ENCODE assay signal across 21 cellular contexts in the genomic region with DNA sequence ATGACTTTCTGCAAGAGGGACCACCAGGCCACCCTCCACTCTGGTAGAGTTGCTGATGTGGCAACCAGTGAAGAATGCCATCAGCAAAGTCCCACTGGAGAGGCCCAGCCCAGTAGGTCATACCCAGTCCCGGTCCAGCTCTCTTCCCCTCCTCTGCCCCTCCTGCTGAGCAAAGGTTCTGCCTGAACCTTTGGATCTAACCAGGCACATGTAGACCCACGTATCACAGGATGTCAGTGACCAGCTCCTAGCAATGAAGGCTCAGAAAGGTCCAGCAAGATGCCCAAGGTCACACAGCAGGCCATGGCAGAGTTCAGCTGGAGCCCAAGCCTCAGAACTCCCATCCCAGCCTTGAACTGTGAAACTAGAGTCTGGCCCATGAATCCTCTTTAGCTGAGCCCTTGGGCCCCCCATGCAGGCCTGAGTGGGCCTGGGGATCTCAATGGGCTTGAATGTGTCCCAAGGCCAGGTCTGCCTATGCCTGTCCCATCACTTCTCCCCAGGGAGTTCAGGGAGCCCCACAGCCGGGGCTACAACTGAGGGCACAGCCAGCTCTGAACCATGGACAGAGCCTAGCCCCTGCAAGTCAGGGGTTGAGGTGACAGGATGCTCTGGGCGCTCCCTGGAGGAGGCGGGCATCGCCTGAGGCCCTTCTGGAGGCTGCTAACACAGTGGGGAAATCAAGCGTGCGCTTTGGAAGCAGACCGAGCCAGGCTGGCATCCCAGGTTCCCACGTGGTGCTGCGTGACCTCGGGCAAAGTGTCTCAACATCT. TPM values are rescaled to one million over a fixed set of nuclear protein-coding genes. Genes with fewer than 3 reads are reported as not detected.
DNase-seq lines count a peak whose midpoint lies in the region; ATAC-seq and TF ChIP-seq lines count a peak whose summit lies in the region.
"Had no signal": no experiment of that assay in that cellular context is flagged by ENCODE, and none has a peak within 500 bp of the region (broad histone marks: within the 10 kb centered on the region; RNA-seq: fewer than 3 reads in every experiment).

No MANE protein-coding gene starts in this region.

- peaks cover 3% of the 10 kb centered on the region for H3K27me3 Mint-ChIP-seq in GM23338 (ENCODE audit: insufficient read depth, low read depth, poor library complexity)

- no peak for TF ChIP-seq CTCF in GM23338 (conservative IDR thresholded peaks at IDR 0.05; ENCODE audit: low read depth in 2 of 2)
- no peak for TF ChIP-seq CTCF in Panc1 (IDR thresholded peaks at IDR 0.05)

- POLR2A ChIA-PET in Panc1 (lab: Charles Lee): interaction anchor here (0.6 kb wide), 1 partner anchor 18 kb away, joined by 3 read pairs; no protein-coding TSS in a partner anchor

- H3K36me3 ChIP-seq in GM23338 (ENCODE audit: insufficient read depth) (no peaks in the 10 kb centered on the region), Panc1 (ENCODE audit: control insufficient read depth, insufficient read depth, low read length) (no peaks in the 10 kb centered on the region)
- H3K36me3 ChIP-seq: BLaER1 treated with 17β-estradiol and CSF1 and Interleukin-3, amounts not matched to agents 10 nM and 100 nM had no signal

- H3K4me3 ChIP-seq in GM23338 (no peak overlapping the region), Panc1 (ENCODE audit: low read depth in 2 of 2, low read length in 2 of 2) (no peak overlapping the region)
- H3K4me3 ChIP-seq: BLaER1 treated with 17β-estradiol and CSF1 and Interleukin-3, amounts not matched to agents 10 nM and 100 nM; SK-N-MC had no signal

- H3K27me3 ChIP-seq in GM23338 (ENCODE audit: insufficient read depth) (no peaks in the 10 kb centered on the region), Panc1 (ENCODE audit: control insufficient read depth, insufficient read depth, low read length) (no peaks in the 10 kb centered on the region)
- H3K27me3 ChIP-seq: BLaER1 treated with 17β-estradiol and CSF1 and Interleukin-3, amounts not matched to agents 10 nM and 100 nM had no signal

- H3K79me2 ChIP-seq in GM23338 (replicated peaks; ENCODE audit: insufficient read depth): no peaks in the 10 kb centered on the region

- BruUV-seq in Panc1 (replicated peaks; lab: Mats Ljungman, UMichigan): no TSS peak

- no peak overlapping the region for H2AFZ ChIP-seq in GM23338

- H3K4me1 ChIP-seq in GM23338 (ENCODE audit: insufficient read depth) (peaks cover 5% of the 10 kb centered on the region), Panc1 (ENCODE audit: control insufficient read depth, insufficient read depth, low read length) (peaks cover 32% of the 10 kb centered on the region)

- H3K36me3 Mint-ChIP-seq in GM23338 (ENCODE audit: low read depth): no peaks in the 10 kb centered on the region

- DNase-seq in GM23338 (ENCODE audit: low spot score) (no peak), Panc1 (ENCODE audit: low read depth, low spot score) (no peak), fibroblast of gingiva (ENCODE audit: low read depth) (peak; percentile 75), mesenteric fat pad (ENCODE audit: low spot score) (peak; percentile 39), NCI-H345 (lab: John Stamatoyannopoulos, UW) (no peak)
- DNase-seq: CD8-positive, alpha-beta memory T cell; DMS53; H9; MM.1S; NCI-H1092; NCI-H1436 treated with DMSO at 0.1 percent for 48 hours; NCI-H2081; NCI-H2171 treated with DMSO at 0.1 percent for 48 hours; NCI-H446 treated with DMSO at 0.1 percent for 48 hours; NK-92 treated with Interleukin-12 subunit alpha and Interleukin-12 subunit beta, amount 100 ng/mL, for 24 hours; SHP77 had no signal

- intact Hi-C loops in Panc1 (cut with micrococcal nuclease; ENCODE audit: unreplicated experiment): no loop called here

- no peak overlapping the region for H3K4me2 ChIP-seq in GM23338

- no peaks in the 10 kb centered on the region for H3K9me2 ChIP-seq in GM23338 (ENCODE audit: insufficient read depth)

- H3K4me3 Mint-ChIP-seq in GM23338: no peak overlapping the region
- H3K4me3 Mint-ChIP-seq: H9 had no signal

- in situ Hi-C loops in Panc1 (cut with HindIII; ENCODE audit: low pct_unique_long_range_greater_than_20kb, low sequenced_read_pairs): no loop called here

- ATAC-seq in GM23338 (no peak), Panc1 (no peak), GM18519 (IDR thresholded peaks at IDR 0.05; ENCODE audit: low FRiP score, unreplicated experiment) (no peak), GM21381 (IDR thresholded peaks at IDR 0.05; ENCODE audit: unreplicated experiment) (no peak), GM18498 (IDR thresholded peaks at IDR 0.05; ENCODE audit: unreplicated experiment) (no peak)

- H3F3A ChIP-seq in GM23338 (replicated peaks; ENCODE audit: low read depth): no peaks in the 10 kb centered on the region

- CTCF ChIA-PET in Panc1 (lab: Charles Lee): no interaction called here

- H3K9me3 ChIP-seq in Panc1 (ENCODE audit: control insufficient read depth, insufficient read depth, low read depth, low read length): peaks cover 5% of the 10 kb centered on the region; the same call in 1 of the 2 replicates

- no peaks in the 10 kb centered on the region for H4K20me1 ChIP-seq in GM23338 (replicated peaks; ENCODE audit: insufficient read depth)
- H4K20me1 ChIP-seq: BLaER1 treated with 17β-estradiol and CSF1 and Interleukin-3, amounts not matched to agents 10 nM and 100 nM had no signal

- no peak overlapping the region for H3K27ac Mint-ChIP-seq in GM23338
- H3K27ac Mint-ChIP-seq: CD8-positive, alpha-beta memory T cell; H9 had no signal

- no peak overlapping the region for H3K27ac ChIP-seq in GM23338 (ENCODE audit: low read depth)
- peak overlapping the region; percentile 84 for H3K27ac ChIP-seq in Panc1 (ENCODE audit: low read length)

- H3K9me3 Mint-ChIP-seq in GM23338: peaks cover 6% of the 10 kb centered on the region

- H3K4me1 Mint-ChIP-seq in GM23338: peaks cover 4% of the 10 kb centered on the region; the same call in 2 of the 3 replicates

TF ChIP-seq in GM23338, 12 proteins besides CTCF, POLR2A, EP300 and RAD21:
- TF ChIP-seq, protein P1, sequence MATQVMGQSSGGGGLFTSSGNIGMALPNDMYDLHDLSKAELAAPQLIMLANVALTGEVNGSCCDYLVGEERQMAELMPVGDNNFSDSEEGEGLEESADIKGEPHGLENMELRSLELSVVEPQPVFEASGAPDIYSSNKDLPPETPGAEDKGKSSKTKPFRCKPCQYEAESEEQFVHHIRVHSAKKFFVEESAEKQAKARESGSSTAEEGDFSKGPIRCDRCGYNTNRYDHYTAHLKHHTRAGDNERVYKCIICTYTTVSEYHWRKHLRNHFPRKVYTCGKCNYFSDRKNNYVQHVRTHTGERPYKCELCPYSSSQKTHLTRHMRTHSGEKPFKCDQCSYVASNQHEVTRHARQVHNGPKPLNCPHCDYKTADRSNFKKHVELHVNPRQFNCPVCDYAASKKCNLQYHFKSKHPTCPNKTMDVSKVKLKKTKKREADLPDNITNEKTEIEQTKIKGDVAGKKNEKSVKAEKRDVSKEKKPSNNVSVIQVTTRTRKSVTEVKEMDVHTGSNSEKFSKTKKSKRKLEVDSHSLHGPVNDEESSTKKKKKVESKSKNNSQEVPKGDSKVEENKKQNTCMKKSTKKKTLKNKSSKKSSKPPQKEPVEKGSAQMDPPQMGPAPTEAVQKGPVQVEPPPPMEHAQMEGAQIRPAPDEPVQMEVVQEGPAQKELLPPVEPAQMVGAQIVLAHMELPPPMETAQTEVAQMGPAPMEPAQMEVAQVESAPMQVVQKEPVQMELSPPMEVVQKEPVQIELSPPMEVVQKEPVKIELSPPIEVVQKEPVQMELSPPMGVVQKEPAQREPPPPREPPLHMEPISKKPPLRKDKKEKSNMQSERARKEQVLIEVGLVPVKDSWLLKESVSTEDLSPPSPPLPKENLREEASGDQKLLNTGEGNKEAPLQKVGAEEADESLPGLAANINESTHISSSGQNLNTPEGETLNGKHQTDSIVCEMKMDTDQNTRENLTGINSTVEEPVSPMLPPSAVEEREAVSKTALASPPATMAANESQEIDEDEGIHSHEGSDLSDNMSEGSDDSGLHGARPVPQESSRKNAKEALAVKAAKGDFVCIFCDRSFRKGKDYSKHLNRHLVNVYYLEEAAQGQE (IDR thresholded peaks at IDR 0.05; ENCODE audit: unreplicated experiment): peak; percentile 34
- no peak for TF ChIP-seq EZH2 (IDR thresholded peaks at IDR 0.05; ENCODE audit: low read depth, unreplicated experiment)

RNA-seq across cellular contexts. Expression of a gene that starts 21.4 kb away (rescaled TPM):
- 0.27 and 0.28 TPM in 2 replicates for total RNA-seq in GM23338 (2014; rRNA removed; shearing (Covaris generic))
- polyA plus RNA-seq in GM23338 (2016; fragmentation: Nextera tagmentation; extraction: Ambion mirVana): 0.26 TPM in 2 replicates
- total RNA-seq in Panc1 (2021; ENCODE audit: unreplicated experiment) (2.3 TPM), mesenteric fat pad (not detected)
- polyA plus RNA-seq in Panc1 (2012; ENCODE audit: insufficient read length): 2.6 TPM
- total RNA-seq: CD8-positive, alpha-beta memory T cell had no signal
- polyA plus RNA-seq: CD8-positive, alpha-beta memory T cell had no signal

Comparison
In these comparisons a context has a peak if more than half of its experiments do, and no peak if none do; other contexts are left out.
1. DNase-seq: peak in fibroblast of gingiva (single experiment) and mesenteric fat pad (single experiment); none in GM23338 (single experiment), Panc1 (single experiment) and NCI-H345 (single experiment).